22 cellular contexts compared by ENCODE assay signal in the genomic region with DNA sequence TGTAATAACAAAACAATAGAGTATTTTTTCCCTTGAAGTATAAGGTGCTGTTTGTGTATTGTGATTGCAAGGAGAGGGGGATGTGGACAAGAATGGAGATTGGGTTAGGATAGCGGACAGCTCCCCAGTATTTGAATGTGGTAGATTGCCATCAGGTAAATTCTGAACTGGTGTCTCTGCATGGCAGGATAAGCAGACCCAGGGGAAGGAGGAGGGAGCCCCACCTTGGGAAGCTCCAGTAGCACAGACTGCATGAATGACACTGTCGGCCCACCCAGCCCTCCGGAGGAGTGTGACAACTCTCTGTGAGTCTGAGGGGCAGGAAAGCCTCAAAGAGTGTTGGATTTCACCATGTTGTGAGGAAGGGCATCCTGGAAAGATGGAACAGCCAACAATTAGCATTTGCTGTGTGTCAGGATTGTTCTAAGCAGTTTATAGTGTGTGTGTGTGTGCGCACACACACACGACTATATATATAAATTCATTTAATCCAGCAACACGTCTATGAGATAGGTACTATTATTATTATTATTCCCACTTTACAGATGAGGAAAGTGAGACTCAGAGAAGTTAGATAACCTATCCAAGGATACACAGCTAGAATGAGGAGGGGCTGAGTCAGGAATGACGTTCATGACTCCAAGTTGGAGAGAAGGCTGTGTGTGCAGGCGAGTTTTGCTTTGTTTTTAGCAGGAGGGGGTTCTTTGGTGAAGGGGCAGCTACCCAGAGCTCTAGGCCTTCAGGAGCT.
"Had no signal": no experiment of that assay in that cellular context is flagged by ENCODE, and none has a peak within 500 bp of the region (broad histone marks: within the 10 kb centered on the region; RNA-seq: fewer than 3 reads in every experiment).

No MANE protein-coding gene starts in this region.

- H3K27me3 ChIP-seq: colonic mucosa, ovary, sigmoid colon, thyroid gland, vagina had no signal

- H3K4me1 ChIP-seq: colonic mucosa, sigmoid colon, vagina had no signal

- H3K4me3 ChIP-seq: colonic mucosa, ovary, sigmoid colon, thyroid gland, vagina had no signal

- H3K36me3 Mint-ChIP-seq: activated CD8-positive, alpha-beta memory T cell treated with anti-CD3 and anti-CD28 coated beads, Interleukin-2, amount 10 ng/mL, durations not matched to agents 7 days and 5 days; activated naive CD4-positive, alpha-beta T cell treated with anti-CD3 and anti-CD28 coated beads, Interleukin-2, amount 10 ng/mL, durations not matched to agents 7 days and 5 days; stimulated activated effector memory CD8-positive, alpha-beta T cell treated with anti-CD3 and anti-CD28 coated beads, Interleukin-12 subunit alpha, Interleukin-12 subunit beta, amount 100 ng/mL, for 72 hours had no signal

- H3K36me3 ChIP-seq: colonic mucosa, ovary, sigmoid colon, thyroid gland, vagina, WERI-Rb-1 had no signal

- DNase-seq: activated CD4-positive, alpha-beta T cell treated with anti-CD3 and anti-CD28 coated beads, Interleukin-2, amount 50 U/mL, for 48 hours; activated CD8-positive, alpha-beta memory T cell treated with anti-CD3 and anti-CD28 coated beads, Interleukin-2, amount 10 ng/mL, durations not matched to agents 7 days and 5 days; activated naive CD4-positive, alpha-beta T cell treated with anti-CD3 and anti-CD28 coated beads, Interleukin-2, amount 10 ng/mL, durations not matched to agents 7 days and 5 days; activated T-cell treated with anti-CD3 and anti-CD28 coated beads, Interleukin-2, amount 50 U/mL, for 1 hour; colonic mucosa; effector CD4-positive, alpha-beta T cell; foreskin fibroblast; hypothalamus; kidney; left ventricle myocardium superior; mesenchymal stem cell; ovary; sigmoid colon; stimulated activated CD4-positive, alpha-beta T cell treated with anti-CD3 and anti-CD28 coated beads, Interleukin-12 subunit alpha, Interleukin-12 subunit beta, amount 100 ng/mL, for 4 hours; stimulated activated CD4-positive, alpha-beta T cell treated with anti-CD3 and anti-CD28 coated beads, Interleukin-2, amount 100 ng/mL, for 24 hours; T-helper 1 cell; T1000; thyroid gland had no signal

- H3K4me3 Mint-ChIP-seq: activated CD8-positive, alpha-beta memory T cell treated with anti-CD3 and anti-CD28 coated beads, Interleukin-2, amount 10 ng/mL, durations not matched to agents 7 days and 5 days; activated naive CD4-positive, alpha-beta T cell treated with anti-CD3 and anti-CD28 coated beads, Interleukin-2, amount 10 ng/mL, durations not matched to agents 7 days and 5 days; neural crest cell; stimulated activated effector memory CD8-positive, alpha-beta T cell treated with anti-CD3 and anti-CD28 coated beads, Interleukin-12 subunit alpha, Interleukin-12 subunit beta, amount 100 ng/mL, for 72 hours had no signal

- ATAC-seq: activated CD8-positive, alpha-beta memory T cell treated with anti-CD3 and anti-CD28 coated beads, Interleukin-2, amount 10 ng/mL, durations not matched to agents 7 days and 5 days; left ventricle myocardium superior; stimulated activated effector memory CD8-positive, alpha-beta T cell treated with anti-CD3 and anti-CD28 coated beads, Interleukin-12 subunit alpha, Interleukin-12 subunit beta, amount 100 ng/mL, for 72 hours had no signal

- H3K4me1 Mint-ChIP-seq: activated CD8-positive, alpha-beta memory T cell treated with anti-CD3 and anti-CD28 coated beads, Interleukin-2, amount 10 ng/mL, durations not matched to agents 7 days and 5 days; activated naive CD4-positive, alpha-beta T cell treated with anti-CD3 and anti-CD28 coated beads, Interleukin-2, amount 10 ng/mL, durations not matched to agents 7 days and 5 days; stimulated activated effector memory CD8-positive, alpha-beta T cell treated with anti-CD3 and anti-CD28 coated beads, Interleukin-12 subunit alpha, Interleukin-12 subunit beta, amount 100 ng/mL, for 72 hours had no signal

- H3K27ac ChIP-seq: colonic mucosa, ovary, sigmoid colon, thyroid gland, vagina, WERI-Rb-1 had no signal

- H3K9me3 ChIP-seq: colonic mucosa, ovary, sigmoid colon, thyroid gland, vagina had no signal

- H3K9me3 Mint-ChIP-seq: activated naive CD4-positive, alpha-beta T cell treated with anti-CD3 and anti-CD28 coated beads, Interleukin-2, amount 10 ng/mL, durations not matched to agents 7 days and 5 days; neural crest cell; stimulated activated effector memory CD8-positive, alpha-beta T cell treated with anti-CD3 and anti-CD28 coated beads, Interleukin-12 subunit alpha, Interleukin-12 subunit beta, amount 100 ng/mL, for 72 hours had no signal

- H3K27ac Mint-ChIP-seq: activated CD8-positive, alpha-beta memory T cell treated with anti-CD3 and anti-CD28 coated beads, Interleukin-2, amount 10 ng/mL, durations not matched to agents 7 days and 5 days; activated naive CD4-positive, alpha-beta T cell treated with anti-CD3 and anti-CD28 coated beads, Interleukin-2, amount 10 ng/mL, durations not matched to agents 7 days and 5 days; stimulated activated effector memory CD8-positive, alpha-beta T cell treated with anti-CD3 and anti-CD28 coated beads, Interleukin-12 subunit alpha, Interleukin-12 subunit beta, amount 100 ng/mL, for 72 hours had no signal
